Comparison of ENCODE assay signal across 1 cellular context in the genomic region with DNA sequence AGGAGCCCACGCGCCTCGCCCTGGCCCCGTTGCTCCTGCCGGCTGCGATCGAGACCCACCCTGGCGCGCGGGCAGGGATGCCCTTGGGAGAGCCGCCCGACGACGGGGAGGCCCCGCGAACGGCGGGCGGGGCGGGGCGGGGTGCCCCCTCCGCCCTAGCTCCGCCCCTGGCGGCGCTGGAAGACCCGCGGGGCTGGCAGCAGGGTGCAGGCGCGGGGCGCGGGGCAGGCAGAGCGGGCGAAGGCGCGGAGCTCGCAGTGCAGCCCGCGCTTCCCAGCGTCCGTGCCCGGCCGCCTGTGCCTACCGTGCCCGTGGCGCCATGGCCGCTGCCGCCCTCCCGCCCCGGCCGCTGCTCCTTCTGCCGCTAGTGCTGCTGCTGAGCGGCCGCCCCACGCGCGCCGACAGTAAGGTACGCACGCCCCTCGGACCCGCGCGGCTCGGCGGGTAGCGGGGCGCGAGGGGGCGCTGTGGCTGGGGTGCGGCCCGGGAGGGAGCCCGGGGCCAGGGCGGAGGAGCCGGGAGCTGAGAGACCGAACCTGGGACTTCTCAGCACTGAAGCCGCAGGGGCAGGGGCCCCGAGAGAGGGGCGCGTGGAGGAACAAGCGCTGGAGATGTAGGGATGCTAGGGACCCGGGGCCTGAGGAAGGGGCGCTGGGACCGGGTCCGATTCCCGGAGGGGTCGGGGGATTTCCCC.
TF ChIP-seq lines count a peak whose summit lies in the region.

OLFML2A (plus strand) TSS at position 182 of the 694 bp plus-strand sequence; CDS start at position 320, 138 bp downstream.

TF ChIP-seq in HepG2, 621 proteins besides CTCF, POLR2A, EP300 and RAD21 (continued from another document and continues in another):
- peak; percentile 54 for TF ChIP-seq ZNF687 (CRISPR knock-in tag; IDR thresholded peaks at IDR 0.05)
- TF ChIP-seq IRF1 (CRISPR knock-in tag; IDR thresholded peaks at IDR 0.05; ENCODE audit: low read depth) = no peak
- TF ChIP-seq ZNF282 (IDR thresholded peaks at IDR 0.05; ENCODE audit: partially characterized antibody) = no peak
- no peak for TF ChIP-seq ZMYM3 (CRISPR knock-in tag; IDR thresholded peaks at IDR 0.05)
- no peak for TF ChIP-seq KLF11 (CRISPR knock-in tag; IDR thresholded peaks at IDR 0.05)
- TF ChIP-seq TOE1 (CRISPR knock-in tag; IDR thresholded peaks at IDR 0.05) = no peak
- TF ChIP-seq, protein P1, sequence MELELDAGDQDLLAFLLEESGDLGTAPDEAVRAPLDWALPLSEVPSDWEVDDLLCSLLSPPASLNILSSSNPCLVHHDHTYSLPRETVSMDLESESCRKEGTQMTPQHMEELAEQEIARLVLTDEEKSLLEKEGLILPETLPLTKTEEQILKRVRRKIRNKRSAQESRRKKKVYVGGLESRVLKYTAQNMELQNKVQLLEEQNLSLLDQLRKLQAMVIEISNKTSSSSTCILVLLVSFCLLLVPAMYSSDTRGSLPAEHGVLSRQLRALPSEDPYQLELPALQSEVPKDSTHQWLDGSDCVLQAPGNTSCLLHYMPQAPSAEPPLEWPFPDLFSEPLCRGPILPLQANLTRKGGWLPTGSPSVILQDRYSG (CRISPR knock-in tag; IDR thresholded peaks at IDR 0.05) = no peak
- peak; percentile 46; the same call in 1 of the 2 replicates for TF ChIP-seq ATF7-NPFF (CRISPR knock-in tag; IDR thresholded peaks at IDR 0.05; ENCODE audit: low read depth)
- no peak for TF ChIP-seq IRF2 (CRISPR knock-in tag; IDR thresholded peaks at IDR 0.05)
- TF ChIP-seq ZNF557 (CRISPR knock-in tag; IDR thresholded peaks at IDR 0.05) = no peak
- TF ChIP-seq, protein P2, sequence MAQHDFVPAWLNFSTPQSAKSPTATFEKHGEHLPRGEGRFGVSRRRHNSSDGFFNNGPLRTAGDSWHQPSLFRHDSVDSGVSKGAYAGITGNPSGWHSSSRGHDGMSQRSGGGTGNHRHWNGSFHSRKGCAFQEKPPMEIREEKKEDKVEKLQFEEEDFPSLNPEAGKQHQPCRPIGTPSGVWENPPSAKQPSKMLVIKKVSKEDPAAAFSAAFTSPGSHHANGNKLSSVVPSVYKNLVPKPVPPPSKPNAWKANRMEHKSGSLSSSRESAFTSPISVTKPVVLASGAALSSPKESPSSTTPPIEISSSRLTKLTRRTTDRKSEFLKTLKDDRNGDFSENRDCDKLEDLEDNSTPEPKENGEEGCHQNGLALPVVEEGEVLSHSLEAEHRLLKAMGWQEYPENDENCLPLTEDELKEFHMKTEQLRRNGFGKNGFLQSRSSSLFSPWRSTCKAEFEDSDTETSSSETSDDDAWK (CRISPR knock-in tag; IDR thresholded peaks at IDR 0.05) = no peak
- TF ChIP-seq ELF1 (CRISPR knock-in tag; IDR thresholded peaks at IDR 0.05) = no peak
- no peak for TF ChIP-seq ZNF33B (CRISPR knock-in tag; IDR thresholded peaks at IDR 0.05)
- TF ChIP-seq PCBP2 (optimal IDR thresholded peaks at IDR 0.05; ENCODE audit: low read depth, low read length, poor library complexity, severe bottlenecking) = no peak
- TF ChIP-seq, protein P3, sequence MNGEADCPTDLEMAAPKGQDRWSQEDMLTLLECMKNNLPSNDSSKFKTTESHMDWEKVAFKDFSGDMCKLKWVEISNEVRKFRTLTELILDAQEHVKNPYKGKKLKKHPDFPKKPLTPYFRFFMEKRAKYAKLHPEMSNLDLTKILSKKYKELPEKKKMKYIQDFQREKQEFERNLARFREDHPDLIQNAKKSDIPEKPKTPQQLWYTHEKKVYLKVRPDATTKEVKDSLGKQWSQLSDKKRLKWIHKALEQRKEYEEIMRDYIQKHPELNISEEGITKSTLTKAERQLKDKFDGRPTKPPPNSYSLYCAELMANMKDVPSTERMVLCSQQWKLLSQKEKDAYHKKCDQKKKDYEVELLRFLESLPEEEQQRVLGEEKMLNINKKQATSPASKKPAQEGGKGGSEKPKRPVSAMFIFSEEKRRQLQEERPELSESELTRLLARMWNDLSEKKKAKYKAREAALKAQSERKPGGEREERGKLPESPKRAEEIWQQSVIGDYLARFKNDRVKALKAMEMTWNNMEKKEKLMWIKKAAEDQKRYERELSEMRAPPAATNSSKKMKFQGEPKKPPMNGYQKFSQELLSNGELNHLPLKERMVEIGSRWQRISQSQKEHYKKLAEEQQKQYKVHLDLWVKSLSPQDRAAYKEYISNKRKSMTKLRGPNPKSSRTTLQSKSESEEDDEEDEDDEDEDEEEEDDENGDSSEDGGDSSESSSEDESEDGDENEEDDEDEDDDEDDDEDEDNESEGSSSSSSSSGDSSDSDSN (CRISPR knock-in tag; IDR thresholded peaks at IDR 0.05) = peak; percentile 54; the same call in 1 of the 2 replicates
- TF ChIP-seq ZNF432 (CRISPR knock-in tag; IDR thresholded peaks at IDR 0.05; ENCODE audit: borderline replicate concordance) = no peak
- no peak for TF ChIP-seq NR2F1 (CRISPR knock-in tag; IDR thresholded peaks at IDR 0.05)
- TF ChIP-seq ZNF776 (CRISPR knock-in tag; IDR thresholded peaks at IDR 0.05) = no peak
- TF ChIP-seq NR2F2 (IDR thresholded peaks at IDR 0.05; ENCODE audit: borderline replicate concordance, low read depth) = no peak
- no peak for TF ChIP-seq ZSCAN25 (CRISPR knock-in tag; IDR thresholded peaks at IDR 0.05)
- 0 out of 2 replicates have a peak, but pooled peaks have one; percentile 35 for TF ChIP-seq TMF1 (CRISPR knock-in tag; IDR thresholded peaks at IDR 0.05; ENCODE audit: low read depth)
- TF ChIP-seq, protein P4, sequence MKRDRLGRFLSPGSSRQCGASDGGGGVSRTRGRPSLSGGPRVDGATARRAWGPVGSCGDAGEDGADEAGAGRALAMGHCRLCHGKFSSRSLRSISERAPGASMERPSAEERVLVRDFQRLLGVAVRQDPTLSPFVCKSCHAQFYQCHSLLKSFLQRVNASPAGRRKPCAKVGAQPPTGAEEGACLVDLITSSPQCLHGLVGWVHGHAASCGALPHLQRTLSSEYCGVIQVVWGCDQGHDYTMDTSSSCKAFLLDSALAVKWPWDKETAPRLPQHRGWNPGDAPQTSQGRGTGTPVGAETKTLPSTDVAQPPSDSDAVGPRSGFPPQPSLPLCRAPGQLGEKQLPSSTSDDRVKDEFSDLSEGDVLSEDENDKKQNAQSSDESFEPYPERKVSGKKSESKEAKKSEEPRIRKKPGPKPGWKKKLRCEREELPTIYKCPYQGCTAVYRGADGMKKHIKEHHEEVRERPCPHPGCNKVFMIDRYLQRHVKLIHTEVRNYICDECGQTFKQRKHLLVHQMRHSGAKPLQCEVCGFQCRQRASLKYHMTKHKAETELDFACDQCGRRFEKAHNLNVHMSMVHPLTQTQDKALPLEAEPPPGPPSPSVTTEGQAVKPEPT (CRISPR knock-in tag; IDR thresholded peaks at IDR 0.05; ENCODE audit: low read depth) = 0 out of 2 replicates have a peak, but pooled peaks have one; percentile 0
- TF ChIP-seq, protein P5, sequence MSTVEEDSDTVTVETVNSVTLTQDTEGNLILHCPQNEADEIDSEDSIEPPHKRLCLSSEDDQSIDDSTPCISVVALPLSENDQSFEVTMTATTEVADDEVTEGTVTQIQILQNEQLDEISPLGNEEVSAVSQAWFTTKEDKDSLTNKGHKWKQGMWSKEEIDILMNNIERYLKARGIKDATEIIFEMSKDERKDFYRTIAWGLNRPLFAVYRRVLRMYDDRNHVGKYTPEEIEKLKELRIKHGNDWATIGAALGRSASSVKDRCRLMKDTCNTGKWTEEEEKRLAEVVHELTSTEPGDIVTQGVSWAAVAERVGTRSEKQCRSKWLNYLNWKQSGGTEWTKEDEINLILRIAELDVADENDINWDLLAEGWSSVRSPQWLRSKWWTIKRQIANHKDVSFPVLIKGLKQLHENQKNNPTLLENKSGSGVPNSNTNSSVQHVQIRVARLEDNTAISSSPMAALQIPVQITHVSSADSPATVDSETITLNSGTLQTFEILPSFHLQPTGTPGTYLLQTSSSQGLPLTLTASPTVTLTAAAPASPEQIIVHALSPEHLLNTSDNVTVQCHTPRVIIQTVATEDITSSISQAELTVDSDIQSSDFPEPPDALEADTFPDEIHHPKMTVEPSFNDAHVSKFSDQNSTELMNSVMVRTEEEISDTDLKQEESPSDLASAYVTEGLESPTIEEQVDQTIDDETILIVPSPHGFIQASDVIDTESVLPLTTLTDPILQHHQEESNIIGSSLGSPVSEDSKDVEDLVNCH (CRISPR knock-in tag; IDR thresholded peaks at IDR 0.05) = no peak
- no peak for TF ChIP-seq STAT5B (CRISPR knock-in tag; IDR thresholded peaks at IDR 0.05)
- peak; percentile 23 for TF ChIP-seq ZNF883 (CRISPR knock-in tag; IDR thresholded peaks at IDR 0.05; ENCODE audit: not compliant biosample characterization)
- no peak for TF ChIP-seq RBFOX2 (IDR thresholded peaks at IDR 0.05; ENCODE audit: low read depth, low read length)
- TF ChIP-seq, protein P6, sequence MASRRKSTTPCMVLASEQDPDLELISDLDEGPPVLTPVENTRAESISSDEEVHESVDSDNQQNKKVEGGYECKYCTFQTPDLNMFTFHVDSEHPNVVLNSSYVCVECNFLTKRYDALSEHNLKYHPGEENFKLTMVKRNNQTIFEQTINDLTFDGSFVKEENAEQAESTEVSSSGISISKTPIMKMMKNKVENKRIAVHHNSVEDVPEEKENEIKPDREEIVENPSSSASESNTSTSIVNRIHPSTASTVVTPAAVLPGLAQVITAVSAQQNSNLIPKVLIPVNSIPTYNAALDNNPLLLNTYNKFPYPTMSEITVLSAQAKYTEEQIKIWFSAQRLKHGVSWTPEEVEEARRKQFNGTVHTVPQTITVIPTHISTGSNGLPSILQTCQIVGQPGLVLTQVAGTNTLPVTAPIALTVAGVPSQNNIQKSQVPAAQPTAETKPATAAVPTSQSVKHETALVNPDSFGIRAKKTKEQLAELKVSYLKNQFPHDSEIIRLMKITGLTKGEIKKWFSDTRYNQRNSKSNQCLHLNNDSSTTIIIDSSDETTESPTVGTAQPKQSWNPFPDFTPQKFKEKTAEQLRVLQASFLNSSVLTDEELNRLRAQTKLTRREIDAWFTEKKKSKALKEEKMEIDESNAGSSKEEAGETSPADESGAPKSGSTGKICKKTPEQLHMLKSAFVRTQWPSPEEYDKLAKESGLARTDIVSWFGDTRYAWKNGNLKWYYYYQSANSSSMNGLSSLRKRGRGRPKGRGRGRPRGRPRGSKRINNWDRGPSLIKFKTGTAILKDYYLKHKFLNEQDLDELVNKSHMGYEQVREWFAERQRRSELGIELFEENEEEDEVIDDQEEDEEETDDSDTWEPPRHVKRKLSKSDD (CRISPR knock-in tag; IDR thresholded peaks at IDR 0.05; ENCODE audit: low read depth) = no peak
- TF ChIP-seq PPARG (CRISPR knock-in tag; conservative IDR thresholded peaks at IDR 0.05) = no peak
- no peak for TF ChIP-seq ISX (CRISPR knock-in tag; conservative IDR thresholded peaks at IDR 0.05)
- no peak; the same call in 1 of the 2 replicates for TF ChIP-seq NFKB2 (CRISPR knock-in tag; IDR thresholded peaks at IDR 0.05; ENCODE audit: borderline replicate concordance)
- peak; percentile 64; the same call in 1 of the 2 replicates for TF ChIP-seq ZNF777 (CRISPR knock-in tag; IDR thresholded peaks at IDR 0.05)
- peak; percentile 37 for TF ChIP-seq XRCC5 (optimal IDR thresholded peaks at IDR 0.05; ENCODE audit: low read length)
- no peak for TF ChIP-seq NCOA2 (CRISPR knock-in tag; IDR thresholded peaks at IDR 0.05)
- 0 out of 2 replicates have a peak, but pooled peaks have one; percentile 26 for TF ChIP-seq ZNF34 (CRISPR knock-in tag; IDR thresholded peaks at IDR 0.05; ENCODE audit: borderline replicate concordance)
- TF ChIP-seq, protein P7, sequence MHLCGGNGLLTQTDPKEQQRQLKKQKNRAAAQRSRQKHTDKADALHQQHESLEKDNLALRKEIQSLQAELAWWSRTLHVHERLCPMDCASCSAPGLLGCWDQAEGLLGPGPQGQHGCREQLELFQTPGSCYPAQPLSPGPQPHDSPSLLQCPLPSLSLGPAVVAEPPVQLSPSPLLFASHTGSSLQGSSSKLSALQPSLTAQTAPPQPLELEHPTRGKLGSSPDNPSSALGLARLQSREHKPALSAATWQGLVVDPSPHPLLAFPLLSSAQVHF (CRISPR knock-in tag; IDR thresholded peaks at IDR 0.05) = 0 out of 2 replicates have a peak, but pooled peaks have one; percentile 30
- peak in 1 of 2 experiments; percentile 43; a peak in 1 of 4 replicates for TF ChIP-seq HMGXB4 (CRISPR knock-in tag; IDR thresholded peaks at IDR 0.05; ENCODE audit: borderline replicate concordance in 1 of 2, low read depth in 1 of 2)
- 0 out of 2 replicates have a peak, but pooled peaks have one; percentile 23 for TF ChIP-seq PHF8 (CRISPR knock-in tag; IDR thresholded peaks at IDR 0.05)
